ENCODE assay signal across 19 cellular contexts in genomic region chr18:35326695-35327387, GRCh38. TPM values are rescaled to one million over a fixed set of nuclear protein-coding genes. Genes with fewer than 3 reads are reported as not detected.
DNase-seq lines count a peak whose midpoint lies in the region; ATAC-seq and TF ChIP-seq lines count a peak whose summit lies in the region.
"Had no signal": no experiment of that assay in that cellular context is flagged by ENCODE, and none has a peak within 500 bp of the region (broad histone marks: within the 10 kb centered on the region; RNA-seq: fewer than 3 reads in every experiment).

No MANE protein-coding gene starts in this region.

- peaks cover 2% of the 10 kb centered on the region for H3K36me3 Mint-ChIP-seq in activated naive CD4-positive, alpha-beta T cell treated with anti-CD3 and anti-CD28 coated beads for 36 hours (ENCODE audit: low read depth)
- H3K36me3 Mint-ChIP-seq in endodermal cell (ENCODE audit: low read depth), result no peaks in the 10 kb centered on the region

- H3K27ac ChIP-seq in endodermal cell (ENCODE audit: low read depth, low read length) (no peak overlapping the region), substantia nigra (ENCODE audit: low read depth, low read length, poor library complexity, severe bottlenecking) (no peak overlapping the region), transverse colon (no peak overlapping the region)

- WGBS in endodermal cell (ENCODE audit: insufficient coverage in 1 of 2, insufficient read length in 1 of 2), 2 experiments, result 67 to 82% methylated on average over 2 to 3 of the region's 3 CpGs
- 53% methylated on average over 3 of the region's 3 CpGs; no CpG with 5 or more reads in 1 of the 2 donors for WGBS in transverse colon (ENCODE audit: low coverage in 1 of 2), 2 donors

- intact Hi-C loops in activated naive CD4-positive, alpha-beta T cell treated with anti-CD3 and anti-CD28 coated beads for 36 hours (cut with micrococcal nuclease), result no loop called here
- intact Hi-C loops in transverse colon (cut with DNase I; ENCODE audit: low total_unique reads), result no loop called here

- peaks cover 3% of the 10 kb centered on the region for H3K4me1 Mint-ChIP-seq in activated naive CD4-positive, alpha-beta T cell treated with anti-CD3 and anti-CD28 coated beads for 36 hours (ENCODE audit: low read depth)
- H3K4me1 Mint-ChIP-seq in endodermal cell, result no peaks in the 10 kb centered on the region

- H3K4me3 ChIP-seq in endodermal cell (ENCODE audit: low read length), result no peak overlapping the region
- no peak overlapping the region for H3K4me3 ChIP-seq in transverse colon

- CTCF ChIA-PET in activated naive CD4-positive, alpha-beta T cell treated with anti-CD3 and anti-CD28 coated beads for 36 hours (lab: Charles Lee), result no interaction called here

- no peaks in the 10 kb centered on the region for H3K9me3 ChIP-seq in endodermal cell (ENCODE audit: control insufficient read depth, low read length)
- peaks cover 0 to 6% of the 10 kb centered on the region in 2 donors for H3K9me3 ChIP-seq in transverse colon

- no peak for TF ChIP-seq EP300 in transverse colon (IDR thresholded peaks at IDR 0.05; ENCODE audit: low read depth)

- H3K27me3 Mint-ChIP-seq in activated naive CD4-positive, alpha-beta T cell treated with anti-CD3 and anti-CD28 coated beads for 36 hours (ENCODE audit: low read depth), result no peaks in the 10 kb centered on the region
- H3K27me3 Mint-ChIP-seq in endodermal cell (ENCODE audit: insufficient read depth), result no peaks in the 10 kb centered on the region

- ATAC-seq in HG03045 (IDR thresholded peaks at IDR 0.05; ENCODE audit: unreplicated experiment), result no peak
- ATAC-seq: Panc1 had no signal

- no peak overlapping the region for H3K9ac ChIP-seq in endodermal cell (ENCODE audit: extremely low read depth, low read length, poor library complexity, severe bottlenecking)
- H3K9ac ChIP-seq: SK-N-SH had no signal

- H3K27me3 ChIP-seq in endodermal cell (ENCODE audit: control insufficient read depth, insufficient read depth, low read length, poor library complexity, severe bottlenecking), result no peaks in the 10 kb centered on the region
- H3K27me3 ChIP-seq in transverse colon, result no peaks in the 10 kb centered on the region

- H3K4me3 Mint-ChIP-seq in activated naive CD4-positive, alpha-beta T cell treated with anti-CD3 and anti-CD28 coated beads for 36 hours, result no peak overlapping the region
- H3K4me3 Mint-ChIP-seq in endodermal cell, result no peak overlapping the region
- H3K4me3 Mint-ChIP-seq: H9 had no signal

- H3K4me1 ChIP-seq in endodermal cell (ENCODE audit: control insufficient read depth, insufficient read depth, low read length) (no peaks in the 10 kb centered on the region), transverse colon (no peaks in the 10 kb centered on the region)

- TF ChIP-seq CTCF in endodermal cell (conservative IDR thresholded peaks at IDR 0.05) (no peak), transverse colon (IDR thresholded peaks at IDR 0.05) (no peak)

- H3K36me3 ChIP-seq in endodermal cell (ENCODE audit: control insufficient read depth, insufficient read depth, low read length) (peaks cover 5% of the 10 kb centered on the region), transverse colon (peaks cover 0 to under 1% (median 0%) of the 10 kb centered on the region in 4 donors)

- DNase-seq in activated naive CD4-positive, alpha-beta T cell treated with anti-CD3 and anti-CD28 coated beads for 36 hours, result no peak
- DNase-seq in activated naive CD4-positive, alpha-beta T cell treated with Interleukin-2 at 50 U/mL for 16 hours, result no peak
- DNase-seq in OCI-M1 (lab: John Stamatoyannopoulos, UW), result peak; percentile 14
- DNase-seq in endodermal cell, result peak; percentile 43
- DNase-seq in substantia nigra (lab: John Stamatoyannopoulos, UW), result no peak
- DNase-seq in transverse colon, result no peak
- DNase-seq: C1 segment of cervical spinal cord, H9, KG1, NCI-H1048, NCI-H1436 treated with DMSO at 0.1 percent for 48 hours, NCI-H2029 treated with DMSO at 0.1 percent for 48 hours, NCI-H2171 treated with DMSO at 0.1 percent for 48 hours, NCI-H446 treated with DMSO at 0.1 percent for 48 hours, NCI-H748 treated with DMSO at 0.1 percent for 48 hours, Right ventricle myocardium superior, SK-N-SH had no signal

- peak overlapping the region; percentile 30 for H3K27ac Mint-ChIP-seq in activated naive CD4-positive, alpha-beta T cell treated with anti-CD3 and anti-CD28 coated beads for 36 hours
- H3K27ac Mint-ChIP-seq in endodermal cell, result no peak overlapping the region

- TF ChIP-seq POLR2A in transverse colon (IDR thresholded peaks at IDR 0.05), result no peak

- H3K9me3 Mint-ChIP-seq in activated naive CD4-positive, alpha-beta T cell treated with anti-CD3 and anti-CD28 coated beads for 36 hours, result peaks cover 3% of the 10 kb centered on the region
- H3K9me3 Mint-ChIP-seq in endodermal cell, result no peaks in the 10 kb centered on the region
- H3K9me3 Mint-ChIP-seq: H9 had no signal

- in situ Hi-C loops in transverse colon (cut with MboI; ENCODE audit: low pct_ligation_motif_present in 1 of 4, low pct_unique_long_range_greater_than_20kb in 1 of 4, low sequenced_read_pairs in 3 of 4), result loop anchor here in 2 of 4 donors (25.0 kb wide), 2 partner anchors 90 to 315 kb away; partner anchors contain the start of gene ZNF397 (in 1 of the 2)

RNA-seq across cellular contexts. Expression of gene ZNF24, which starts 17.4 kb away (rescaled TPM):
- total RNA-seq in activated naive CD4-positive, alpha-beta T cell treated with anti-CD3 and anti-CD28 coated beads for 36 hours, result 10 to 100 TPM; 46.8 to 47.8 TPM
- total RNA-seq in endodermal cell, result 10 to 100 TPM; 74.7 to 92.1 TPM
- 52.9 TPM for polyA plus RNA-seq in endodermal cell (2013, experiment 1 of 2)
- polyA plus RNA-seq in endodermal cell (2013, experiment 2 of 2), result 53.0 TPM
- total RNA-seq in transverse colon, result 10 to 100 TPM; 12.7 to 34.5 (median 29.1) TPM

RNA-seq across cellular contexts. Expression of gene ZSCAN30, which starts 36.8 kb away (rescaled TPM):
- 10 to 100 TPM; 12.0 to 14.3 TPM for total RNA-seq in activated naive CD4-positive, alpha-beta T cell treated with anti-CD3 and anti-CD28 coated beads for 36 hours
- total RNA-seq in endodermal cell, result 10 to 100 TPM; 20.1 to 29.6 TPM
- polyA plus RNA-seq in endodermal cell (2013, experiment 1 of 2), result 14.9 TPM
- 13.5 TPM for polyA plus RNA-seq in endodermal cell (2013, experiment 2 of 2)
- total RNA-seq in transverse colon, result 10 to 100 TPM in 2 of 4 donors, 1 to 10 TPM in 2; 7.1 to 23.5 (median 11.0) TPM

RNA-seq across cellular contexts. Expression of gene ZNF396, which starts 50.3 kb away (rescaled TPM):
- total RNA-seq in activated naive CD4-positive, alpha-beta T cell treated with anti-CD3 and anti-CD28 coated beads for 36 hours, result under 1 TPM; 0.74 to 0.77 TPM
- total RNA-seq in endodermal cell (1 to 10 TPM; 5.4 to 8.5 TPM), transverse colon (10 to 100 TPM in 1 of 4 donors, 1 to 10 TPM in 2, not detected in 1; 2.7 to 11.6 (median 3.3) TPM)
- 3.2 TPM for polyA plus RNA-seq in endodermal cell (2013, experiment 1 of 2)
- polyA plus RNA-seq in endodermal cell (2013, experiment 2 of 2), result 3.1 TPM

Comparison
In these comparisons a context has a peak if more than half of its experiments do, and no peak if none do; other contexts are left out.
1. DNase-seq: peak in OCI-M1 (single experiment) and endodermal cell (single experiment); none in activated naive CD4-positive, alpha-beta T cell treated with anti-CD3 and anti-CD28 coated beads for 36 hours (single experiment), activated naive CD4-positive, alpha-beta T cell treated with Interleukin-2 at 50 U/mL for 16 hours (single experiment), substantia nigra (0 of 49) and transverse colon (single experiment).